ENCODE assay signal across 11 cellular contexts in genomic region chr2:8575810-8576423, GRCh38.
DNase-seq lines count a peak whose midpoint lies in the region; ATAC-seq, FAIRE-seq and TF ChIP-seq lines count a peak whose summit lies in the region.
"Had no signal": no experiment of that assay in that cellular context is flagged by ENCODE, and none has a peak within 500 bp of the region (broad histone marks: within the 10 kb centered on the region; RNA-seq: fewer than 3 reads in every experiment).

No MANE protein-coding gene starts in this region.

- no peak for TF ChIP-seq POLR2A in K562 (conservative IDR thresholded peaks at IDR 0.05)

- WGBS in K562 (ENCODE audit: insufficient coverage, low coverage, missing lambda C conversion rate) = 33% methylated on average over 13 of the region's 14 CpGs

- H3K4me1 Mint-ChIP-seq in IgD-negative memory B cell = peaks cover 52 to 65% (median 57%) of the 10 kb centered on the region in 3 donors
- H3K4me1 Mint-ChIP-seq in neural progenitor cell = peaks cover 67% of the 10 kb centered on the region

- intact Hi-C loops in K562 (cut with micrococcal nuclease) = no loop called here

- POLR2A ChIA-PET in K562 (lab: Yijun Ruan, JAX) = interaction anchor here (1.1 to 2.0 kb wide), 3 partner anchors 8 to 15 kb away, joined by 4 to 5 read pairs (median 5); no protein-coding TSS in a partner anchor

- no peak for TF ChIP-seq EP300 in K562 (IDR thresholded peaks at IDR 0.05; ENCODE audit: low read length)

- H3K27me3 ChIP-seq in K562 (ENCODE audit: control insufficient read depth in 2 of 2, insufficient read depth in 2 of 2, low read length in 2 of 2) (peaks cover 6 to 69% of the 10 kb centered on the region in 2 experiments; a peak in 4 of 5 replicates), neural progenitor cell (no peaks in the 10 kb centered on the region)
- H3K27me3 ChIP-seq: left lung had no signal

- FAIRE-seq in K562 (lab: Jason Lieb, UNC) = peak; percentile 67
- FAIRE-seq: frontal cortex had no signal

- no peak for TF ChIP-seq RAD21 in K562 (CRISPR knock-in tag; conservative IDR thresholded peaks at IDR 0.05 in 1 of 2, IDR thresholded peaks at IDR 0.05 in 1 of 2)

- H3K27ac Mint-ChIP-seq in IgD-negative memory B cell = peak overlapping the region in 2 of 3 donors; percentile 5 to 71
- H3K27ac Mint-ChIP-seq in neural progenitor cell = peak overlapping the region; percentile 28

- H3F3A ChIP-seq in neural progenitor cell (ENCODE audit: low read depth) = no peaks in the 10 kb centered on the region

- H3K9ac ChIP-seq in K562 (ENCODE audit: insufficient read depth in 1 of 2, low read depth in 2 of 2, low read length in 2 of 2) = no peak overlapping the region
- H3K9ac ChIP-seq in neural progenitor cell = no peak overlapping the region

- H3K36me3 Mint-ChIP-seq in IgD-negative memory B cell (peaks cover 3% of the 10 kb centered on the region), neural progenitor cell (no peaks in the 10 kb centered on the region)

- H3K4me3 Mint-ChIP-seq in IgD-negative memory B cell (peak overlapping the region in 3 of 4 donors; percentile 10 to 93 (median 46)), neural progenitor cell (no peak overlapping the region)

- ATAC-seq in K562 = no peak

- H4K20me1 ChIP-seq in K562 (replicated peaks; ENCODE audit: control insufficient read depth, insufficient read depth, low read length) = no peaks in the 10 kb centered on the region
- no peaks in the 10 kb centered on the region for H4K20me1 ChIP-seq in neural progenitor cell (ENCODE audit: low read depth)

- CTCF ChIA-PET in K562 (lab: Yijun Ruan, JAX; ENCODE audit: low intra/inter-chr PET ratio) = no interaction called here

- H3K9me3 ChIP-seq in K562 (replicated peaks; ENCODE audit: control insufficient read depth, insufficient read depth, low read depth, low read length) = no peaks in the 10 kb centered on the region
- no peaks in the 10 kb centered on the region for H3K9me3 ChIP-seq in neural progenitor cell (ENCODE audit: low read depth)
- H3K9me3 ChIP-seq: left lung had no signal

- H3K27ac ChIP-seq in K562 (ENCODE audit: extremely low read depth, low read depth, low read length) = no peak overlapping the region
- H3K27ac ChIP-seq in neural progenitor cell = no peak overlapping the region
- H3K27ac ChIP-seq: left lung had no signal

- H3K9me3 Mint-ChIP-seq in IgD-negative memory B cell (peaks cover 0 to 2% (median 2%) of the 10 kb centered on the region in 3 donors), neural progenitor cell (peaks cover 2% of the 10 kb centered on the region)

- H3K4me2 ChIP-seq in K562 (ENCODE audit: insufficient read depth, low read length) (no peak overlapping the region), neural progenitor cell (no peak overlapping the region)

- no peak for TF ChIP-seq CTCF in K562 (IDR thresholded peaks at IDR 0.05 in 2 of 3, conservative IDR thresholded peaks at IDR 0.05 in 1 of 3; ENCODE audit: insufficient read depth in 2 of 3, low read depth in 1 of 3, low read length in 3 of 3)
- no peak for TF ChIP-seq CTCF in neural progenitor cell (IDR thresholded peaks at IDR 0.05)

- DNase-seq in COR-L47 (lab: John Stamatoyannopoulos, UW) (peak; percentile 14), K562 (ENCODE audit: extremely low read depth in 1 of 4, low spot score in 3 of 4) (no peak), neural progenitor cell (ENCODE audit: low spot score) (no peak), RKO (ENCODE audit: low spot score) (no peak), germinal center (ENCODE audit: low spot score) (no peak)
- DNase-seq in NK-92 treated with Interleukin-12 subunit alpha and Interleukin-12 subunit beta, amount 100 ng/mL, for 24 hours (lab: John Stamatoyannopoulos, UW) = no peak
- DNase-seq: cortex of kidney had no signal

- no peak overlapping the region for H3K4me3 ChIP-seq in K562
- H3K4me3 ChIP-seq in neural progenitor cell = no peak overlapping the region
- H3K4me3 ChIP-seq: left lung had no signal

- H3K4me1 ChIP-seq in K562 (replicated peaks in 1 of 2; ENCODE audit: control insufficient read depth in 2 of 2, insufficient read depth in 2 of 2, low read length in 2 of 2) = peaks cover 6 to 14% of the 10 kb centered on the region in 2 experiments; a peak in 3 of 5 replicates
- peaks cover 6% of the 10 kb centered on the region for H3K4me1 ChIP-seq in neural progenitor cell

- no peaks in the 10 kb centered on the region for H3K36me3 ChIP-seq in K562 (ENCODE audit: control insufficient read depth, insufficient read depth, low read length)
- H3K36me3 ChIP-seq in neural progenitor cell = no peaks in the 10 kb centered on the region
- H3K36me3 ChIP-seq: left lung had no signal

- no peaks in the 10 kb centered on the region for H3K9me1 ChIP-seq in K562 (ENCODE audit: control insufficient read depth, insufficient read depth, low read length)

- H2AFZ ChIP-seq in K562 (ENCODE audit: low read depth, low read length) = no peak overlapping the region
- H2AFZ ChIP-seq in neural progenitor cell (replicated peaks) = no peak overlapping the region

- BruUV-seq in K562 (replicated peaks; lab: Mats Ljungman, UMichigan) = no TSS peak

- H3K79me2 ChIP-seq in K562 (ENCODE audit: control insufficient read depth, insufficient read depth, low read length) (no peaks in the 10 kb centered on the region), neural progenitor cell (ENCODE audit: low read depth) (no peaks in the 10 kb centered on the region)

- in situ Hi-C loops in K562 (cut with MboI) = no loop called here

- H3K27me3 Mint-ChIP-seq in IgD-negative memory B cell (peaks cover 45% of the 10 kb centered on the region), neural progenitor cell (ENCODE audit: insufficient read depth, low read depth) (peaks cover 17% of the 10 kb centered on the region)
- H3K27me3 Mint-ChIP-seq: progenitor cell of endocrine pancreas had no signal

TF ChIP-seq in K562, 482 proteins besides CTCF, POLR2A, EP300 and RAD21:
- TF ChIP-seq NUFIP1 (IDR thresholded peaks at IDR 0.05; ENCODE audit: partially characterized antibody) (no peak), MAX (CRISPR knock-in tag; IDR thresholded peaks at IDR 0.05) (peak; percentile 33; the same call in 1 of the 2 replicates), THRB (CRISPR knock-in tag; conservative IDR thresholded peaks at IDR 0.05) (0 out of 2 replicates have a peak, but pooled peaks have one; percentile 11)
